1 cellular context compared by ENCODE assay signal in the genomic region with DNA sequence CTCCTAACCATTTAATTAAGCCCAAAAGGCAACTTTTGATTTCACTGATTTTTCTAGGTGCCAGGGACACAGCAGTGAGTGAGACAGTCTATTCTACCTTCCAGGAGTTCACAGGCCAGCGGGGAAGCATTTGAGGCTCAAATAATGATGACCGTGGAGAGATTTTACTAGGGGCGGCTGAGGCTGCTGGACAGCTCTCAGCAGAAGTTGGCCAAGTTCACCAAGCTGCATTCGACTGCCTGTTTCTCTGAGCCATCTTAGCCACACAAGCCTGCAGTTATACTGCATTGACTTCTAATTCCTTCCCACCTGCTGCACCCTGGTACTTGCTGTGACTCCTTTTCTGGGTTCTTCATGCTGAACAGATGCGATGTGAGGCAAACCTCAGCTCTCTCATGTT.
TF ChIP-seq lines count a peak whose summit lies in the region.

No MANE protein-coding gene starts in this region.

TF ChIP-seq in GM23338, 12 proteins besides CTCF, POLR2A, EP300 and RAD21 (continued from another document):
- no peak for TF ChIP-seq EZH2 (IDR thresholded peaks at IDR 0.05; ENCODE audit: low read depth, unreplicated experiment)
